Comparison of ENCODE assay signal across 13 cellular contexts in genomic region chr2:88658318-88658717, GRCh38. TPM values are rescaled to one million over a fixed set of nuclear protein-coding genes. Genes with fewer than 3 reads are reported as not detected.
DNase-seq lines count a peak whose midpoint lies in the region; ATAC-seq, FAIRE-seq and TF ChIP-seq lines count a peak whose summit lies in the region.
"Had no signal": no experiment of that assay in that cellular context is flagged by ENCODE, and none has a peak within 500 bp of the region (broad histone marks: within the 10 kb centered on the region; RNA-seq: fewer than 3 reads in every experiment).

No MANE protein-coding gene starts in this region.

- H2BK15ac ChIP-seq in IMR-90 (ENCODE audit: low read depth, low read length), result no peak overlapping the region

- no peak overlapping the region for H4K91ac ChIP-seq in IMR-90 (ENCODE audit: insufficient read depth, low read depth, low read length)

- ATAC-seq in IMR-90 (ENCODE audit: low read depth), result peak; percentile 33
- ATAC-seq in HG03139 (IDR thresholded peaks at IDR 0.05; ENCODE audit: unreplicated experiment), result no peak
- ATAC-seq: activated T-cell treated with anti-CD3 and anti-CD28 coated beads, Interleukin-2, amount 50 U/mL, for 4 hours had no signal

- H3K36me3 ChIP-seq in IMR-90 (ENCODE audit: control insufficient read depth, insufficient read depth, low read length) (no peaks in the 10 kb centered on the region), bronchial epithelial cell (ENCODE audit: control insufficient read depth, insufficient read depth, low read length) (no peaks in the 10 kb centered on the region), keratinocyte (ENCODE audit: control insufficient read depth in 2 of 2, extremely low read depth in 1 of 2, insufficient read depth in 2 of 2, low read length in 2 of 2) (no peaks in the 10 kb centered on the region)
- H3K36me3 ChIP-seq: sigmoid colon had no signal

- in situ Hi-C loops in IMR-90 (cut with MboI; ENCODE audit: low sequenced_read_pairs), result loop anchor here (25.0 kb wide), 2 partner anchors 471 to 596 kb away; partner anchors contain the start of genes KRCC1 and SMYD1

- no peak overlapping the region for H2AK5ac ChIP-seq in IMR-90 (ENCODE audit: low read depth, low read length)

- no peak overlapping the region for H2BK120ac ChIP-seq in IMR-90 (ENCODE audit: low read depth, low read length)

- no peak overlapping the region for H2BK20ac ChIP-seq in IMR-90 (ENCODE audit: low read depth, low read length)

- DNase-seq in IMR-90 (peak; percentile 79), bronchial epithelial cell (ENCODE audit: low read depth) (peak; percentile 71), keratinocyte (ENCODE audit: low read depth, low spot score) (no peak), T-helper 9 cell (no peak), HPDE6-E6E7 (ENCODE audit: extremely low spot score) (no peak)
- DNase-seq in stimulated activated CD4-positive, alpha-beta T cell treated with anti-CD3 and anti-CD28 coated beads, Interleukin-4, amount 100 ng/mL, for 4 hours, result no peak
- DNase-seq: activated T-cell treated with anti-CD3 and anti-CD28 coated beads, Interleukin-2, amount 50 U/mL, for 4 hours; cerebellar nuclear complex; DND-41; NCI-H2029 treated with DMSO at 0.1 percent for 48 hours; sigmoid colon had no signal

- H4K8ac ChIP-seq in IMR-90 (ENCODE audit: low read depth in 2 of 2, low read length in 2 of 2), result no peak overlapping the region

- POLR2A ChIA-PET in IMR-90 (lab: Charles Lee; ENCODE audit: unreplicated experiment), result no interaction called here

- no peak overlapping the region for H4K5ac ChIP-seq in IMR-90 (ENCODE audit: low read depth, low read length)

- FAIRE-seq in bronchial epithelial cell (lab: Jason Lieb, UNC) (no peak), keratinocyte (lab: Jason Lieb, UNC) (peak; percentile 36)

- H3K4me1 ChIP-seq in IMR-90 (ENCODE audit: control insufficient read depth, insufficient read depth, low read length) (peaks cover 12% of the 10 kb centered on the region), keratinocyte (ENCODE audit: control insufficient read depth, extremely low read depth, insufficient read depth, low read length) (peaks cover 24% of the 10 kb centered on the region)
- H3K4me1 ChIP-seq: sigmoid colon had no signal

- TF ChIP-seq CTCF in 22Rv1 (IDR thresholded peaks at IDR 0.05), result no peak
- no peak for TF ChIP-seq CTCF in IMR-90 (conservative IDR thresholded peaks at IDR 0.05; ENCODE audit: low read depth, low read length)
- TF ChIP-seq CTCF in bronchial epithelial cell (IDR thresholded peaks at IDR 0.05; ENCODE audit: insufficient read depth, low read length, severe bottlenecking), result no peak
- no peak for TF ChIP-seq CTCF in keratinocyte (optimal IDR thresholded peaks at IDR 0.05 in 1 of 3, IDR thresholded peaks at IDR 0.05 in 1 of 3, conservative IDR thresholded peaks at IDR 0.05 in 1 of 3; ENCODE audit: extremely low read depth in 1 of 3, insufficient read depth in 2 of 3, low read length in 3 of 3)

- dilution Hi-C loops in IMR-90 (cut with HindIII; ENCODE audit: low sequenced_read_pairs, unreplicated experiment), result no loop called here
- dilution Hi-C loops in keratinocyte (cut with MboI; ENCODE audit: extremely low pct_ligation_motif_present, low sequenced_read_pairs), result no loop called here

- peak overlapping the region; percentile 60; the same call in 1 of the 2 replicates for H3K4me2 ChIP-seq in IMR-90 (ENCODE audit: low read depth, low read length)
- peak overlapping the region; percentile 78 for H3K4me2 ChIP-seq in keratinocyte (ENCODE audit: control insufficient read depth, extremely low read depth, insufficient read depth, low read depth, low read length)

- H3K9ac ChIP-seq in IMR-90 (ENCODE audit: low read depth, low read length) (no peak overlapping the region), keratinocyte (ENCODE audit: control insufficient read depth, extremely low read depth, insufficient read depth, low read length) (no peak overlapping the region)

- peak overlapping the region; percentile 69; the same call in 1 of the 2 replicates for H3K27ac ChIP-seq in 22Rv1
- peak overlapping the region; percentile 9; the same call in 1 of the 2 replicates for H3K27ac ChIP-seq in IMR-90 (ENCODE audit: insufficient read depth, low read length)
- peak overlapping the region; percentile 56 for H3K27ac ChIP-seq in keratinocyte (ENCODE audit: control insufficient read depth, insufficient read depth, low read length)

- no peak overlapping the region for H3K14ac ChIP-seq in IMR-90 (replicated peaks; ENCODE audit: low read depth, low read length)

- no peak for TF ChIP-seq RAD21 in IMR-90 (IDR thresholded peaks at IDR 0.05; ENCODE audit: low read length)

- no TSS peak for BruUV-seq in IMR-90 (replicated peaks; lab: Mats Ljungman, UMichigan)

- H3K79me2 ChIP-seq in keratinocyte (ENCODE audit: control insufficient read depth, insufficient read depth, low read length), result no peaks in the 10 kb centered on the region

- no peaks in the 10 kb centered on the region for H3K79me1 ChIP-seq in IMR-90 (ENCODE audit: low read depth in 1 of 2, low read length in 2 of 2)

- no peaks in the 10 kb centered on the region for H3K9me3 ChIP-seq in IMR-90 (ENCODE audit: control insufficient read depth, insufficient read depth, low read length)
- no peaks in the 10 kb centered on the region for H3K9me3 ChIP-seq in keratinocyte (ENCODE audit: control insufficient read depth, low read depth, low read length)
- H3K9me3 ChIP-seq: sigmoid colon had no signal

- H3K4ac ChIP-seq in IMR-90 (ENCODE audit: low read depth, low read length), result no peak overlapping the region

- no peak overlapping the region for H3K4me3 ChIP-seq in IMR-90 (ENCODE audit: insufficient read depth, low read depth, low read length)
- H3K4me3 ChIP-seq in bronchial epithelial cell (ENCODE audit: low read depth, low read length), result no peak overlapping the region
- H3K4me3 ChIP-seq in keratinocyte (ENCODE audit: control insufficient read depth in 2 of 3, extremely low read depth in 1 of 3, insufficient read depth in 2 of 3, low read depth in 1 of 3, low read length in 3 of 3), result no peak overlapping the region
- H3K4me3 ChIP-seq: sigmoid colon had no signal

- TF ChIP-seq POLR2A in IMR-90 (IDR thresholded peaks at IDR 0.05; ENCODE audit: low read depth, low read length), result no peak

- no peak overlapping the region for H3K23ac ChIP-seq in IMR-90 (ENCODE audit: low read depth, low read length)

- H3K56ac ChIP-seq in IMR-90 (ENCODE audit: extremely low read depth, insufficient read depth, low read length), result no peak overlapping the region

- WGBS in IMR-90 (ENCODE audit: extremely low coverage in 2 of 2, insufficient read length in 1 of 2), 2 experiments, result no CpG with 5 or more reads among the region's 3 CpGs

- CTCF ChIA-PET in IMR-90 (lab: Yijun Ruan, JAX), result interaction anchor here (1.3 to 1.8 kb wide), 3 partner anchors 13 to 67 kb away, joined by 5 to 8 read pairs (median 5); no protein-coding TSS in a partner anchor

- H2AFZ ChIP-seq in IMR-90 (replicated peaks; ENCODE audit: low read length, poor library complexity), result no peak overlapping the region
- no peak overlapping the region for H2AFZ ChIP-seq in keratinocyte (ENCODE audit: control insufficient read depth, low read length)

- peak overlapping the region; percentile 68 for H2BK5ac ChIP-seq in IMR-90 (ENCODE audit: low read depth, low read length, poor library complexity, severe bottlenecking)

- H3K9me1 ChIP-seq in IMR-90 (ENCODE audit: insufficient read depth, low read length), result no peaks in the 10 kb centered on the region; the same call in 1 of the 2 replicates
- H3K9me1 ChIP-seq in keratinocyte (ENCODE audit: control insufficient read depth, extremely low read depth, insufficient read depth, low read length), result no peaks in the 10 kb centered on the region

- H4K20me1 ChIP-seq in IMR-90 (ENCODE audit: insufficient read depth, low read length), result no peaks in the 10 kb centered on the region
- H4K20me1 ChIP-seq in keratinocyte (ENCODE audit: control insufficient read depth, extremely low read depth, insufficient read depth, low read length), result no peaks in the 10 kb centered on the region

- intact Hi-C loops in IMR-90 (cut with micrococcal nuclease), result loop anchor here (2.0 to 5.0 kb wide), 2 partner anchors 32 to 56 kb away; partner anchors contain the start of gene EIF2AK3

- no peak overlapping the region for H3K18ac ChIP-seq in IMR-90 (ENCODE audit: low read depth, low read length)

- H3K27me3 ChIP-seq in IMR-90 (ENCODE audit: control insufficient read depth, insufficient read depth, low read length) (no peaks in the 10 kb centered on the region), bronchial epithelial cell (ENCODE audit: control insufficient read depth, insufficient read depth, low read length) (no peaks in the 10 kb centered on the region), keratinocyte (ENCODE audit: control insufficient read depth, extremely low read depth, insufficient read depth, low read length) (no peaks in the 10 kb centered on the region)
- H3K27me3 ChIP-seq: sigmoid colon had no signal

- H2AK9ac ChIP-seq in IMR-90 (replicated peaks; ENCODE audit: low read depth, low read length, poor library complexity), result no peak overlapping the region

RNA-seq across cellular contexts. Expression of gene EIF2AK3, which starts 31.1 kb away (rescaled TPM):
- 20.3 and 22.8 TPM in 2 replicates for total RNA-seq in IMR-90 (2012; rRNA removed)
- 5.3 and 7.9 TPM in 2 replicates for polyA plus RNA-seq in IMR-90 (2012; rRNA removed)
- polyA plus RNA-seq in IMR-90 (2012; cell fraction: cytosol; rRNA removed), result 1.3 and 2.0 TPM in 2 replicates
- 2.4 and 29.3 TPM in 2 replicates for polyA plus RNA-seq in IMR-90 (2012; cell fraction: nucleus; rRNA removed; ENCODE audit: low replicate concordance)
- 24.7 and 29.7 TPM in 2 replicates for total RNA-seq in bronchial epithelial cell
- 7.6 to 10.9 TPM (median 7.9 TPM) in 3 replicates for polyA plus RNA-seq in keratinocyte
- 19.0 TPM for polyA plus RNA-seq in keratinocyte (2011; ENCODE audit: low read depth)
- 3.2 and 6.1 TPM in 2 replicates for polyA plus RNA-seq in keratinocyte (2011; cell fraction: cytosol; rRNA removed)
- polyA plus RNA-seq in keratinocyte (2011; cell fraction: nucleus; rRNA removed), result 21.4 and 23.0 TPM in 2 replicates
- polyA plus RNA-seq in keratinocyte (2012; ENCODE audit: low replicate concordance), result 7.3 and 9.8 TPM in 2 replicates
- 4.4 to 28.7 TPM (median 8.4 TPM) in 3 replicates for polyA minus RNA-seq in keratinocyte
- 6.7 TPM for polyA minus RNA-seq in keratinocyte (2011; cell fraction: cytosol; rRNA and poly(A)+ RNA removed)
- polyA minus RNA-seq in keratinocyte (2011; cell fraction: nucleus; rRNA and poly(A)+ RNA removed), result 17.5 and 33.3 TPM in 2 replicates

RNA-seq across cellular contexts. Expression of gene RPIA, which starts 33.2 kb away (rescaled TPM):
- total RNA-seq in IMR-90 (2012; rRNA removed) (4.1 and 4.7 TPM in 2 replicates), bronchial epithelial cell (6.3 and 6.4 TPM in 2 replicates)
- polyA plus RNA-seq in IMR-90 (2012; rRNA removed) (8.6 and 9.8 TPM in 2 replicates), keratinocyte (6.6 to 11.4 TPM (median 7.1 TPM) in 3 replicates)
- 4.6 and 7.3 TPM in 2 replicates for polyA plus RNA-seq in IMR-90 (2012; cell fraction: cytosol; rRNA removed)
- polyA plus RNA-seq in IMR-90 (2012; cell fraction: nucleus; rRNA removed; ENCODE audit: low replicate concordance), result 2.1 and 3.8 TPM in 2 replicates
- 4.2 TPM for polyA plus RNA-seq in keratinocyte (2011; ENCODE audit: low read depth)
- 6.8 and 7.8 TPM in 2 replicates for polyA plus RNA-seq in keratinocyte (2011; cell fraction: cytosol; rRNA removed)
- polyA plus RNA-seq in keratinocyte (2011; cell fraction: nucleus; rRNA removed), result 5.2 and 7.2 TPM in 2 replicates
- 8.6 and 10.3 TPM in 2 replicates for polyA plus RNA-seq in keratinocyte (2012; ENCODE audit: low replicate concordance)
- 3.7 to 9.5 TPM (median 6.8 TPM) in 3 replicates for polyA minus RNA-seq in keratinocyte
- polyA minus RNA-seq in keratinocyte (2011; cell fraction: cytosol; rRNA and poly(A)+ RNA removed), result 4.8 TPM
- 2.3 and 3.3 TPM in 2 replicates for polyA minus RNA-seq in keratinocyte (2011; cell fraction: nucleus; rRNA and poly(A)+ RNA removed)

Comparison
In these comparisons a context has a peak if more than half of its experiments do, and no peak if none do; other contexts are left out.
1. H3K27ac ChIP-seq: peak in every context shown above with its lines; median percentile 69 in 22Rv1; 56 in keratinocyte; 9 in IMR-90.
2. DNase-seq: peak in IMR-90 (single experiment) and bronchial epithelial cell (single experiment); none in keratinocyte (single experiment), T-helper 9 cell (single experiment), stimulated activated CD4-positive, alpha-beta T cell treated with anti-CD3 and anti-CD28 coated beads, Interleukin-4, amount 100 ng/mL, for 4 hours (0 of 2) and HPDE6-E6E7 (single experiment).